7 cellular contexts compared by ENCODE assay signal in genomic region chr10:71999360-72000072, GRCh38. TPM values are rescaled to one million over a fixed set of nuclear protein-coding genes. Genes with fewer than 3 reads are reported as not detected.
DNase-seq lines count a peak whose midpoint lies in the region; ATAC-seq lines count a peak whose summit lies in the region.

No MANE protein-coding gene starts in this region.

- DNase-seq in NCI-H2171 (lab: John Stamatoyannopoulos, UW) (peak; percentile 61), epithelial cell of prostate (ENCODE audit: low read depth, low spot score) (no peak), glomerular visceral epithelial cell (ENCODE audit: extremely low spot score) (no peak), T-helper 2 cell (no peak)

- peaks cover 6 to 28% of the 10 kb centered on the region in 2 donors for H3K4me1 ChIP-seq in mucosa of rectum (ENCODE audit: control insufficient read depth in 2 of 2, insufficient read depth in 2 of 2, low read length in 2 of 2)
- peaks cover 3% of the 10 kb centered on the region for H3K4me1 ChIP-seq in urinary bladder (ENCODE audit: insufficient read depth)

- H3K4me3 ChIP-seq in mucosa of rectum (ENCODE audit: low read length in 2 of 2) (peak overlapping the region in 1 of 2 donors; percentile 26), urinary bladder (ENCODE audit: low read depth, low read length) (no peak overlapping the region)

- no peak for ATAC-seq in HG02571 (IDR thresholded peaks at IDR 0.05; ENCODE audit: unreplicated experiment)

- H3K36me3 ChIP-seq in mucosa of rectum (ENCODE audit: control insufficient read depth in 2 of 2, insufficient read depth in 2 of 2, low read length in 2 of 2) (no peaks in the 10 kb centered on the region), urinary bladder (ENCODE audit: insufficient read depth) (no peaks in the 10 kb centered on the region)

- no peak overlapping the region for H3K9ac ChIP-seq in mucosa of rectum (ENCODE audit: low read depth in 1 of 2, low read length in 2 of 2)

- no peaks in the 10 kb centered on the region for H3K27me3 ChIP-seq in mucosa of rectum (ENCODE audit: control insufficient read depth in 2 of 2, insufficient read depth in 2 of 2, low read length in 2 of 2)

- 22% methylated on average over 21 of the region's 21 CpGs for WGBS in urinary bladder

- H3K27ac ChIP-seq in epithelial cell of prostate (peak overlapping the region; percentile 78), mucosa of rectum (ENCODE audit: low read depth in 2 of 2, low read length in 2 of 2) (peak overlapping the region; percentile 57 to 66), urinary bladder (ENCODE audit: low read depth) (peak overlapping the region; percentile 63)

- H3K9me3 ChIP-seq in mucosa of rectum (ENCODE audit: control insufficient read depth in 2 of 2, low read length in 2 of 2), result no peaks in the 10 kb centered on the region

RNA-seq across cellular contexts. Expression of gene CHST3, which starts 35.3 kb away (rescaled TPM):
- 15.9 TPM for total RNA-seq in urinary bladder
- polyA plus RNA-seq in urinary bladder, result 17.1 TPM
